24 cellular contexts compared by ENCODE assay signal in the genomic region with DNA sequence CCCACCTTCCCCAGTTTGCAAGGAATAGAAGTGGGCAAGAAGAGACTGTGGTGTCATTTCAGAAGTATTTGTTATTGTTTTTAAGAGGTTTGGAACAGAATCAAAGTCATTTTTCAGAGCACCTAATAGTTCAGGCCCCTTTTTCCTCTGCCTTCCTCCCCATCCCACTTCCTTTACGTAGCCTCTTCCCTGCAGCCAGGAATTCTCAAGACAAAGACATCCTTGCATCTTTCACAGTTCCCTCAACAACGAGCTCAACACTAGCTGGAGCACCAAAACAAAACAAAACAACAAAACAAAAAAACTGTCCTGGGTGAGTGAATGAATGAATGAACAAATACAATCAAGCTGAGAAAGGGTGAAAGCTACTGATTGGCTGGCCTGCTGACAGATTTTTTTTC. TPM values are rescaled to one million over a fixed set of nuclear protein-coding genes. Genes with fewer than 3 reads are reported as not detected.
A peak's percentile ranks its signal among the peaks of the same experiment; 100 is the strongest.
DNase-seq lines count a peak whose midpoint lies in the region; ATAC-seq, FAIRE-seq and TF ChIP-seq lines count a peak whose summit lies in the region.
"Had no signal": no experiment of that assay in that cellular context is flagged by ENCODE, and none has a peak within 500 bp of the region (broad histone marks: within the 10 kb centered on the region; RNA-seq: fewer than 3 reads in every experiment).

No MANE protein-coding gene starts in this region.

- H3K9me3 Mint-ChIP-seq in WTC11 (no peaks in the 10 kb centered on the region), neural progenitor cell (peaks cover 2% of the 10 kb centered on the region)
- H3K9me3 Mint-ChIP-seq: activated naive CD8-positive, alpha-beta T cell treated with anti-CD3 and anti-CD28 coated beads for 36 hours; dendritic cell treated with granulocyte-macrophage colony-stimulating factor and Interleukin-4, amounts not matched to agents 40 ng/mL and 50 ng/mL, for 4 days; naive B cell had no signal

- H3K9me3 ChIP-seq in GM23248 (ENCODE audit: low read depth) = no peaks in the 10 kb centered on the region
- no peaks in the 10 kb centered on the region for H3K9me3 ChIP-seq in neural progenitor cell (ENCODE audit: low read depth)
- H3K9me3 ChIP-seq in tibial nerve = no peaks in the 10 kb centered on the region
- H3K9me3 ChIP-seq: right lobe of liver had no signal

- H3K36me3 ChIP-seq in GM23248 (ENCODE audit: low read depth) (no peaks in the 10 kb centered on the region), neural progenitor cell (no peaks in the 10 kb centered on the region), tibial nerve (no peaks in the 10 kb centered on the region)
- H3K36me3 ChIP-seq: right lobe of liver had no signal

- H3K4me1 Mint-ChIP-seq in WTC11 = peaks cover 34% of the 10 kb centered on the region
- H3K4me1 Mint-ChIP-seq in neural progenitor cell = peaks cover 11% of the 10 kb centered on the region
- H3K4me1 Mint-ChIP-seq: activated CD8-positive, alpha-beta memory T cell treated with anti-CD3 and anti-CD28 coated beads, Interleukin-2, amount 10 ng/mL, durations not matched to agents 7 days and 5 days; activated naive CD8-positive, alpha-beta T cell treated with anti-CD3 and anti-CD28 coated beads for 36 hours; naive B cell had no signal

- no peaks in the 10 kb centered on the region for H3K9me2 ChIP-seq in GM23248 (ENCODE audit: insufficient read depth)

- H3K79me2 ChIP-seq in GM23248 (ENCODE audit: insufficient read depth) = no peaks in the 10 kb centered on the region
- no peaks in the 10 kb centered on the region for H3K79me2 ChIP-seq in neural progenitor cell (ENCODE audit: low read depth)

- H3K36me3 Mint-ChIP-seq in WTC11 (no peaks in the 10 kb centered on the region), neural progenitor cell (no peaks in the 10 kb centered on the region)
- H3K36me3 Mint-ChIP-seq: activated CD8-positive, alpha-beta memory T cell treated with anti-CD3 and anti-CD28 coated beads, Interleukin-2, amount 10 ng/mL, durations not matched to agents 7 days and 5 days; activated naive CD8-positive, alpha-beta T cell treated with anti-CD3 and anti-CD28 coated beads for 36 hours; naive B cell had no signal

- TF ChIP-seq POLR2A in tibial nerve (IDR thresholded peaks at IDR 0.05) = no peak

- H3K27me3 ChIP-seq in GM23248 (replicated peaks; ENCODE audit: insufficient read depth) (no peaks in the 10 kb centered on the region), neural progenitor cell (no peaks in the 10 kb centered on the region), tibial nerve (no peaks in the 10 kb centered on the region)
- H3K27me3 ChIP-seq: foreskin keratinocyte, right lobe of liver had no signal

- POLR2A ChIA-PET in WTC11 (lab: Charles Lee) = no interaction called here

- H3K4me1 ChIP-seq in GM23248 (ENCODE audit: insufficient read depth) (0 out of 2 replicates have a peak, but pooled peaks cover 16% of the 10 kb centered on the region), neural progenitor cell (peaks cover 46% of the 10 kb centered on the region), tibial nerve (peaks cover 0 to 33% (median 3%) of the 10 kb centered on the region in 4 donors)

- TF ChIP-seq CTCF in WTC11 (IDR thresholded peaks at IDR 0.05) (no peak), neural progenitor cell (IDR thresholded peaks at IDR 0.05) (no peak), tibial nerve (IDR thresholded peaks at IDR 0.05) (no peak)

- ATAC-seq in WTC11 (peak; percentile 69), GM21576 (IDR thresholded peaks at IDR 0.05; ENCODE audit: unreplicated experiment) (no peak), sciatic nerve (no peak)
- ATAC-seq: activated CD8-positive, alpha-beta memory T cell treated with anti-CD3 and anti-CD28 coated beads, Interleukin-2, amount 10 ng/mL, durations not matched to agents 7 days and 5 days; foreskin keratinocyte; PC-3 had no signal

- DNase-seq in GM23248 (peak; percentile 26), WTC11 (ENCODE audit: low spot score) (no peak), neural progenitor cell (ENCODE audit: low spot score) (peak; percentile 88), sciatic nerve (ENCODE audit: low spot score) (no peak), tibial nerve (ENCODE audit: low spot score in 2 of 2) (no peak)
- DNase-seq in activated CD4-positive, alpha-beta T cell treated with anti-CD3 and anti-CD28 coated beads, Interleukin-2, amount 50 U/mL, for 48 hours = no peak
- DNase-seq: activated CD4-positive, alpha-beta T cell treated with anti-CD3 and anti-CD28 coated beads for 48 hours; activated CD8-positive, alpha-beta memory T cell treated with anti-CD3 and anti-CD28 coated beads, Interleukin-2, amount 10 ng/mL, durations not matched to agents 7 days and 5 days; activated naive CD8-positive, alpha-beta T cell treated with anti-CD3 and anti-CD28 coated beads for 36 hours; EL; foreskin keratinocyte; naive B cell; NCI-H1105; NCI-H2029 treated with DMSO at 0.1 percent for 48 hours; NCI-H446; PC-3; SIG-M5 had no signal

- H3K27ac Mint-ChIP-seq in WTC11 = peak overlapping the region; percentile 55; the same call in 1 of the 2 replicates
- no peak overlapping the region for H3K27ac Mint-ChIP-seq in neural progenitor cell
- H3K27ac Mint-ChIP-seq: activated CD8-positive, alpha-beta memory T cell treated with anti-CD3 and anti-CD28 coated beads, Interleukin-2, amount 10 ng/mL, durations not matched to agents 7 days and 5 days; activated naive CD8-positive, alpha-beta T cell treated with anti-CD3 and anti-CD28 coated beads for 36 hours; dendritic cell treated with granulocyte-macrophage colony-stimulating factor and Interleukin-4, amounts not matched to agents 40 ng/mL and 50 ng/mL, for 4 days; naive B cell had no signal

- TF ChIP-seq EP300 in tibial nerve (IDR thresholded peaks at IDR 0.05) = no peak

- H3K27me3 Mint-ChIP-seq in WTC11 (ENCODE audit: low read depth) = no peaks in the 10 kb centered on the region
- H3K27me3 Mint-ChIP-seq in neural progenitor cell (ENCODE audit: insufficient read depth, low read depth) = no peaks in the 10 kb centered on the region

- in situ Hi-C loops in GM23248 (cut with MboI) = no loop called here

- H3K4me3 Mint-ChIP-seq in WTC11 (no peak overlapping the region), neural progenitor cell (no peak overlapping the region)
- H3K4me3 Mint-ChIP-seq: activated CD8-positive, alpha-beta memory T cell treated with anti-CD3 and anti-CD28 coated beads, Interleukin-2, amount 10 ng/mL, durations not matched to agents 7 days and 5 days; activated naive CD8-positive, alpha-beta T cell treated with anti-CD3 and anti-CD28 coated beads for 36 hours; dendritic cell treated with granulocyte-macrophage colony-stimulating factor and Interleukin-4, amounts not matched to agents 40 ng/mL and 50 ng/mL, for 4 days had no signal

- H3K4me2 ChIP-seq in GM23248 (ENCODE audit: unreplicated experiment) (no peak overlapping the region), neural progenitor cell (peak overlapping the region; percentile 68)

- no peak overlapping the region for H3K27ac ChIP-seq in GM23248
- peak overlapping the region; percentile 97 for H3K27ac ChIP-seq in neural progenitor cell
- H3K27ac ChIP-seq in tibial nerve = peak overlapping the region in 2 of 4 donors; percentile 50 to 85
- H3K27ac ChIP-seq: C4-2B, foreskin keratinocyte had no signal

- intact Hi-C loops in sciatic nerve (cut with DNase I) = no loop called here

- no peak overlapping the region for H3K4me3 ChIP-seq in GM23248
- H3K4me3 ChIP-seq in neural progenitor cell = no peak overlapping the region
- no peak overlapping the region for H3K4me3 ChIP-seq in tibial nerve
- H3K4me3 ChIP-seq: right lobe of liver had no signal

- peak; percentile 79 for FAIRE-seq in endometrium (lab: Jason Lieb, UNC)
- FAIRE-seq: bronchial epithelial cell had no signal

- H3K9ac ChIP-seq in GM23248 (no peak overlapping the region), neural progenitor cell (no peak overlapping the region)

- H4K20me1 ChIP-seq in GM23248 (ENCODE audit: insufficient read depth) (no peaks in the 10 kb centered on the region), neural progenitor cell (ENCODE audit: low read depth) (no peaks in the 10 kb centered on the region)

- CTCF ChIA-PET in WTC11 (lab: Charles Lee) = interaction anchor here (1.2 kb wide), 1 partner anchor 472 kb away, joined by 3 read pairs; no protein-coding TSS in a partner anchor

- H3F3A ChIP-seq in GM23248 (ENCODE audit: insufficient read depth) (no peaks in the 10 kb centered on the region), neural progenitor cell (ENCODE audit: low read depth) (peaks cover 17% of the 10 kb centered on the region)

- WGBS in GM23248 (ENCODE audit: low coverage in 1 of 2, low lambda C conversion rate in 2 of 2, missing lambda C conversion rate in 2 of 2), 2 experiments = 53 to 64% methylated on average over 2 of the region's 2 CpGs
- WGBS in tibial nerve, 2 donors = 36 to 43% methylated on average over 2 of the region's 2 CpGs

- H2AFZ ChIP-seq in GM23248 (no peak overlapping the region), neural progenitor cell (replicated peaks) (peak overlapping the region; percentile 61)

TF ChIP-seq in WTC11, 78 proteins besides CTCF, POLR2A, EP300 and RAD21 (continues in another document):
- TF ChIP-seq FOXK1 (CRISPR knock-in tag; IDR thresholded peaks at IDR 0.05) (no peak), CBFB (CRISPR knock-in tag; IDR thresholded peaks at IDR 0.05; ENCODE audit: low read depth) (no peak), CREB1 (CRISPR knock-in tag; IDR thresholded peaks at IDR 0.05) (no peak), ATF1 (CRISPR knock-in tag; IDR thresholded peaks at IDR 0.05) (no peak), TEAD1 (CRISPR knock-in tag; IDR thresholded peaks at IDR 0.05) (no peak)
- TF ChIP-seq, protein P1, sequence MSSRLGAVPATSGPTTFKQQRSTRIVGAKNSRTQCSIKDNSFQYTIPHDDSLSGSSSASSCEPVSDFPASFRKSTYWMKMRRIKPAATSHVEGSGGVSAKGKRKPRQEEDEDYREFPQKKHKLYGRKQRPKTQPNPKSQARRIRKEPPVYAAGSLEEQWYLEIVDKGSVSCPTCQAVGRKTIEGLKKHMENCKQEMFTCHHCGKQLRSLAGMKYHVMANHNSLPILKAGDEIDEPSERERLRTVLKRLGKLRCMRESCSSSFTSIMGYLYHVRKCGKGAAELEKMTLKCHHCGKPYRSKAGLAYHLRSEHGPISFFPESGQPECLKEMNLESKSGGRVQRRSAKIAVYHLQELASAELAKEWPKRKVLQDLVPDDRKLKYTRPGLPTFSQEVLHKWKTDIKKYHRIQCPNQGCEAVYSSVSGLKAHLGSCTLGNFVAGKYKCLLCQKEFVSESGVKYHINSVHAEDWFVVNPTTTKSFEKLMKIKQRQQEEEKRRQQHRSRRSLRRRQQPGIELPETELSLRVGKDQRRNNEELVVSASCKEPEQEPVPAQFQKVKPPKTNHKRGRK (CRISPR knock-in tag; IDR thresholded peaks at IDR 0.05; ENCODE audit: borderline replicate concordance) = no peak

RNA-seq across cellular contexts. Expression of a gene that starts 7.0 kb away (rescaled TPM):
- total RNA-seq in GM23248 (2014; rRNA removed; shearing (Covaris generic)) = 0.11 TPM in 1 of 2 replicates, not detected in the other
- polyA plus RNA-seq in GM23248 (2016; fragmentation: Nextera tagmentation; extraction: Ambion mirVana) = 0.09 and 0.10 TPM in 2 replicates
- 0.07 to 0.09 TPM in 2 of 3 replicates, not detected in the other for total RNA-seq in WTC11 (2021)
- total RNA-seq in neural progenitor cell (ENCODE audit: low replicate concordance) = not detected in 2 replicates
- 119 TPM for total RNA-seq in sciatic nerve
- total RNA-seq in tibial nerve = 100 to 1,000 TPM in 1 of 4 donors, 10 to 100 TPM in 3; 64.5 to 105 (median 72.0) TPM
- total RNA-seq: activated CD8-positive, alpha-beta memory T cell treated with anti-CD3 and anti-CD28 coated beads, Interleukin-2, amount 10 ng/mL, durations not matched to agents 7 days and 5 days; activated naive CD8-positive, alpha-beta T cell treated with anti-CD3 and anti-CD28 coated beads for 36 hours; T-helper 1 cell treated with Interleukin-12 subunit alpha and Interleukin-12 subunit beta and Interleukin-4 antibody, amounts not matched to agents 30 ng/mL and 1 ng/mL, for 36 hours had no signal

Comparison
In these comparisons a context has a peak if more than half of its experiments do, and no peak if none do; other contexts are left out.
1. DNase-seq: peak in GM23248 (single experiment) and neural progenitor cell (single experiment); none in WTC11 (single experiment), sciatic nerve (single experiment), activated CD4-positive, alpha-beta T cell treated with anti-CD3 and anti-CD28 coated beads, Interleukin-2, amount 50 U/mL, for 48 hours (0 of 2) and tibial nerve (0 of 2).
2. RNA of a gene that starts 7.0 kb away (total RNA-seq): 119 TPM in sciatic nerve (single experiment) and 64.5 to 105 TPM in tibial nerve; 0.11 TPM in GM23248, 0.07 to 0.09 TPM in WTC11 and not detected in neural progenitor cell; every median in the first group is over 10 times any median in the second.